1 cellular context compared by ENCODE assay signal in the genomic region with DNA sequence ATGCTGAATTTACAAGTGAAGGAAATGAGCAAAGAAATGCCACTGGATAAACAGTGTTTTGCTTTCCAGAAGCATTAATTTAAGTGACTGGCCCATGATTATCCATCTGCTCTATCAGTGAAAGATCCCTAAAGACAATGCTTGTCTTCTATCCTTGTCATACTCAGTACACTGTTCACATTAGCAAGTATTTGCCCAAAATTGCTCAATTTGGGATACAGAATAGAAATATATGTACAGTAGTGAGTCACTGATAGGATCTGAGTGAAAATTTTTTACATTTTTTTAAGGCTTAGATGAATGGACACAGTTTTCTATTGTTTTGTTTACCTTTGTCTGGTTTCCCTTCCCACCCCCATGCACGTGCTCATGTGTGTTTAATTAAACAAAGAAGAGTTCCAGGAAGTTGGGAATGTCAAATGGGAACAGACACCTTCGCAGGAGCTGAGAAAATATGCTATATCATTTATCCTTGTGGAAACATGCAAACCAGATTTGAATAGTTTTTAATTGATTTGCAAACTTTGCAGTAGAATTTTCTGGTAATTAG.
TF ChIP-seq lines count a peak whose summit lies in the region.

No MANE protein-coding gene starts in this region.

TF ChIP-seq in HepG2, 621 proteins besides CTCF, POLR2A, EP300 and RAD21 (continued from another document):
- TF ChIP-seq, protein P1, sequence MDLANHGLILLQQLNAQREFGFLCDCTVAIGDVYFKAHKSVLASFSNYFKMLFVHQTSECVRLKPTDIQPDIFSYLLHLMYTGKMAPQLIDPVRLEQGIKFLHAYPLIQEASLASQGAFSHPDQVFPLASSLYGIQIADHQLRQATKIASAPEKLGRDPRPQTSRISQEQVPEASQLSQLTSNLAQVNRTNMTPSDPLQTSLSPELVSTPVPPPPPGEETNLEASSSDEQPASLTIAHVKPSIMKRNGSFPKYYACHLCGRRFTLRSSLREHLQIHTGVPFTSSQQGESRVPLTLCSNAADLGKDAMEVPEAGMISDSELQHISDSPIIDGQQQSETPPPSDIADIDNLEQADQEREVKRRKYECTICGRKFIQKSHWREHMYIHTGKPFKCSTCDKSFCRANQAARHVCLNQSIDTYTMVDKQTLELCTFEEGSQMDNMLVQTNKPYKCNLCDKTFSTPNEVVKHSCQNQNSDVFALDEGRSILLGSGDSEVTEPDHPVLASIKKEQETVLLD (CRISPR knock-in tag; IDR thresholded peaks at IDR 0.05; ENCODE audit: low read depth): no peak
- peak; percentile 39; the same call in 1 of the 2 replicates for TF ChIP-seq CEBPB (IDR thresholded peaks at IDR 0.05; ENCODE audit: borderline replicate concordance, low read depth, low read length)
- TF ChIP-seq, protein P2, sequence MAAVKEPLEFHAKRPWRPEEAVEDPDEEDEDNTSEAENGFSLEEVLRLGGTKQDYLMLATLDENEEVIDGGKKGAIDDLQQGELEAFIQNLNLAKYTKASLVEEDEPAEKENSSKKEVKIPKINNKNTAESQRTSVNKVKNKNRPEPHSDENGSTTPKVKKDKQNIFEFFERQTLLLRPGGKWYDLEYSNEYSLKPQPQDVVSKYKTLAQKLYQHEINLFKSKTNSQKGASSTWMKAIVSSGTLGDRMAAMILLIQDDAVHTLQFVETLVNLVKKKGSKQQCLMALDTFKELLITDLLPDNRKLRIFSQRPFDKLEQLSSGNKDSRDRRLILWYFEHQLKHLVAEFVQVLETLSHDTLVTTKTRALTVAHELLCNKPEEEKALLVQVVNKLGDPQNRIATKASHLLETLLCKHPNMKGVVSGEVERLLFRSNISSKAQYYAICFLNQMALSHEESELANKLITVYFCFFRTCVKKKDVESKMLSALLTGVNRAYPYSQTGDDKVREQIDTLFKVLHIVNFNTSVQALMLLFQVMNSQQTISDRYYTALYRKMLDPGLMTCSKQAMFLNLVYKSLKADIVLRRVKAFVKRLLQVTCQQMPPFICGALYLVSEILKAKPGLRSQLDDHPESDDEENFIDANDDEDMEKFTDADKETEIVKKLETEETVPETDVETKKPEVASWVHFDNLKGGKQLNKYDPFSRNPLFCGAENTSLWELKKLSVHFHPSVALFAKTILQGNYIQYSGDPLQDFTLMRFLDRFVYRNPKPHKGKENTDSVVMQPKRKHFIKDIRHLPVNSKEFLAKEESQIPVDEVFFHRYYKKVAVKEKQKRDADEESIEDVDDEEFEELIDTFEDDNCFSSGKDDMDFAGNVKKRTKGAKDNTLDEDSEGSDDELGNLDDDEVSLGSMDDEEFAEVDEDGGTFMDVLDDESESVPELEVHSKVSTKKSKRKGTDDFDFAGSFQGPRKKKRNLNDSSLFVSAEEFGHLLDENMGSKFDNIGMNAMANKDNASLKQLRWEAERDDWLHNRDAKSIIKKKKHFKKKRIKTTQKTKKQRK (IDR thresholded peaks at IDR 0.05; ENCODE audit: low read length): no peak
- peak; percentile 28; the same call in 1 of the 2 replicates for TF ChIP-seq FOXA3 (CRISPR knock-in tag; IDR thresholded peaks at IDR 0.05)
- no peak for TF ChIP-seq HDAC1 (CRISPR knock-in tag; IDR thresholded peaks at IDR 0.05)
- TF ChIP-seq SIX1 (CRISPR knock-in tag; IDR thresholded peaks at IDR 0.05; ENCODE audit: borderline replicate concordance): no peak
- TF ChIP-seq, protein P3, sequence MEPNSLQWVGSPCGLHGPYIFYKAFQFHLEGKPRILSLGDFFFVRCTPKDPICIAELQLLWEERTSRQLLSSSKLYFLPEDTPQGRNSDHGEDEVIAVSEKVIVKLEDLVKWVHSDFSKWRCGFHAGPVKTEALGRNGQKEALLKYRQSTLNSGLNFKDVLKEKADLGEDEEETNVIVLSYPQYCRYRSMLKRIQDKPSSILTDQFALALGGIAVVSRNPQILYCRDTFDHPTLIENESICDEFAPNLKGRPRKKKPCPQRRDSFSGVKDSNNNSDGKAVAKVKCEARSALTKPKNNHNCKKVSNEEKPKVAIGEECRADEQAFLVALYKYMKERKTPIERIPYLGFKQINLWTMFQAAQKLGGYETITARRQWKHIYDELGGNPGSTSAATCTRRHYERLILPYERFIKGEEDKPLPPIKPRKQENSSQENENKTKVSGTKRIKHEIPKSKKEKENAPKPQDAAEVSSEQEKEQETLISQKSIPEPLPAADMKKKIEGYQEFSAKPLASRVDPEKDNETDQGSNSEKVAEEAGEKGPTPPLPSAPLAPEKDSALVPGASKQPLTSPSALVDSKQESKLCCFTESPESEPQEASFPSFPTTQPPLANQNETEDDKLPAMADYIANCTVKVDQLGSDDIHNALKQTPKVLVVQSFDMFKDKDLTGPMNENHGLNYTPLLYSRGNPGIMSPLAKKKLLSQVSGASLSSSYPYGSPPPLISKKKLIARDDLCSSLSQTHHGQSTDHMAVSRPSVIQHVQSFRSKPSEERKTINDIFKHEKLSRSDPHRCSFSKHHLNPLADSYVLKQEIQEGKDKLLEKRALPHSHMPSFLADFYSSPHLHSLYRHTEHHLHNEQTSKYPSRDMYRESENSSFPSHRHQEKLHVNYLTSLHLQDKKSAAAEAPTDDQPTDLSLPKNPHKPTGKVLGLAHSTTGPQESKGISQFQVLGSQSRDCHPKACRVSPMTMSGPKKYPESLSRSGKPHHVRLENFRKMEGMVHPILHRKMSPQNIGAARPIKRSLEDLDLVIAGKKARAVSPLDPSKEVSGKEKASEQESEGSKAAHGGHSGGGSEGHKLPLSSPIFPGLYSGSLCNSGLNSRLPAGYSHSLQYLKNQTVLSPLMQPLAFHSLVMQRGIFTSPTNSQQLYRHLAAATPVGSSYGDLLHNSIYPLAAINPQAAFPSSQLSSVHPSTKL (CRISPR knock-in tag; IDR thresholded peaks at IDR 0.05): peak; percentile 33; the same call in 1 of the 2 replicates
- no peak for TF ChIP-seq ZNF788 (CRISPR knock-in tag; IDR thresholded peaks at IDR 0.05; ENCODE audit: borderline replicate concordance)
- TF ChIP-seq ZNF883 (CRISPR knock-in tag; IDR thresholded peaks at IDR 0.05; ENCODE audit: not compliant biosample characterization): no peak
- TF ChIP-seq, protein P4, sequence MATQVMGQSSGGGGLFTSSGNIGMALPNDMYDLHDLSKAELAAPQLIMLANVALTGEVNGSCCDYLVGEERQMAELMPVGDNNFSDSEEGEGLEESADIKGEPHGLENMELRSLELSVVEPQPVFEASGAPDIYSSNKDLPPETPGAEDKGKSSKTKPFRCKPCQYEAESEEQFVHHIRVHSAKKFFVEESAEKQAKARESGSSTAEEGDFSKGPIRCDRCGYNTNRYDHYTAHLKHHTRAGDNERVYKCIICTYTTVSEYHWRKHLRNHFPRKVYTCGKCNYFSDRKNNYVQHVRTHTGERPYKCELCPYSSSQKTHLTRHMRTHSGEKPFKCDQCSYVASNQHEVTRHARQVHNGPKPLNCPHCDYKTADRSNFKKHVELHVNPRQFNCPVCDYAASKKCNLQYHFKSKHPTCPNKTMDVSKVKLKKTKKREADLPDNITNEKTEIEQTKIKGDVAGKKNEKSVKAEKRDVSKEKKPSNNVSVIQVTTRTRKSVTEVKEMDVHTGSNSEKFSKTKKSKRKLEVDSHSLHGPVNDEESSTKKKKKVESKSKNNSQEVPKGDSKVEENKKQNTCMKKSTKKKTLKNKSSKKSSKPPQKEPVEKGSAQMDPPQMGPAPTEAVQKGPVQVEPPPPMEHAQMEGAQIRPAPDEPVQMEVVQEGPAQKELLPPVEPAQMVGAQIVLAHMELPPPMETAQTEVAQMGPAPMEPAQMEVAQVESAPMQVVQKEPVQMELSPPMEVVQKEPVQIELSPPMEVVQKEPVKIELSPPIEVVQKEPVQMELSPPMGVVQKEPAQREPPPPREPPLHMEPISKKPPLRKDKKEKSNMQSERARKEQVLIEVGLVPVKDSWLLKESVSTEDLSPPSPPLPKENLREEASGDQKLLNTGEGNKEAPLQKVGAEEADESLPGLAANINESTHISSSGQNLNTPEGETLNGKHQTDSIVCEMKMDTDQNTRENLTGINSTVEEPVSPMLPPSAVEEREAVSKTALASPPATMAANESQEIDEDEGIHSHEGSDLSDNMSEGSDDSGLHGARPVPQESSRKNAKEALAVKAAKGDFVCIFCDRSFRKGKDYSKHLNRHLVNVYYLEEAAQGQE (IDR thresholded peaks at IDR 0.05; ENCODE audit: borderline replicate concordance in 1 of 2, low read depth in 1 of 2, low read length in 2 of 2): no peak
- TF ChIP-seq SMAD1 (CRISPR knock-in tag; IDR thresholded peaks at IDR 0.05; ENCODE audit: borderline replicate concordance, low read depth): no peak
- TF ChIP-seq NPAS2 (CRISPR knock-in tag; IDR thresholded peaks at IDR 0.05; ENCODE audit: borderline replicate concordance): no peak
- TF ChIP-seq, protein P5, sequence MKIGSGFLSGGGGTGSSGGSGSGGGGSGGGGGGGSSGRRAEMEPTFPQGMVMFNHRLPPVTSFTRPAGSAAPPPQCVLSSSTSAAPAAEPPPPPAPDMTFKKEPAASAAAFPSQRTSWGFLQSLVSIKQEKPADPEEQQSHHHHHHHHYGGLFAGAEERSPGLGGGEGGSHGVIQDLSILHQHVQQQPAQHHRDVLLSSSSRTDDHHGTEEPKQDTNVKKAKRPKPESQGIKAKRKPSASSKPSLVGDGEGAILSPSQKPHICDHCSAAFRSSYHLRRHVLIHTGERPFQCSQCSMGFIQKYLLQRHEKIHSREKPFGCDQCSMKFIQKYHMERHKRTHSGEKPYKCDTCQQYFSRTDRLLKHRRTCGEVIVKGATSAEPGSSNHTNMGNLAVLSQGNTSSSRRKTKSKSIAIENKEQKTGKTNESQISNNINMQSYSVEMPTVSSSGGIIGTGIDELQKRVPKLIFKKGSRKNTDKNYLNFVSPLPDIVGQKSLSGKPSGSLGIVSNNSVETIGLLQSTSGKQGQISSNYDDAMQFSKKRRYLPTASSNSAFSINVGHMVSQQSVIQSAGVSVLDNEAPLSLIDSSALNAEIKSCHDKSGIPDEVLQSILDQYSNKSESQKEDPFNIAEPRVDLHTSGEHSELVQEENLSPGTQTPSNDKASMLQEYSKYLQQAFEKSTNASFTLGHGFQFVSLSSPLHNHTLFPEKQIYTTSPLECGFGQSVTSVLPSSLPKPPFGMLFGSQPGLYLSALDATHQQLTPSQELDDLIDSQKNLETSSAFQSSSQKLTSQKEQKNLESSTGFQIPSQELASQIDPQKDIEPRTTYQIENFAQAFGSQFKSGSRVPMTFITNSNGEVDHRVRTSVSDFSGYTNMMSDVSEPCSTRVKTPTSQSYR (CRISPR knock-in tag; IDR thresholded peaks at IDR 0.05; ENCODE audit: borderline replicate concordance): peak; percentile 48; the same call in 1 of the 2 replicates
- no peak for TF ChIP-seq FOXA1 (IDR thresholded peaks at IDR 0.05)
- peak; percentile 30; the same call in 1 of the 2 replicates for TF ChIP-seq FOXA1 (CRISPR knock-in tag; IDR thresholded peaks at IDR 0.05)
- TF ChIP-seq SUZ12 (IDR thresholded peaks at IDR 0.05; ENCODE audit: low read depth, low read length): no peak
- no peak for TF ChIP-seq ZNF879 (CRISPR knock-in tag; IDR thresholded peaks at IDR 0.05)
- TF ChIP-seq ZFY (CRISPR knock-in tag; IDR thresholded peaks at IDR 0.05): no peak
- TF ChIP-seq ZNF652 (CRISPR knock-in tag; IDR thresholded peaks at IDR 0.05; ENCODE audit: borderline replicate concordance, low read depth): no peak
- TF ChIP-seq, protein P6, sequence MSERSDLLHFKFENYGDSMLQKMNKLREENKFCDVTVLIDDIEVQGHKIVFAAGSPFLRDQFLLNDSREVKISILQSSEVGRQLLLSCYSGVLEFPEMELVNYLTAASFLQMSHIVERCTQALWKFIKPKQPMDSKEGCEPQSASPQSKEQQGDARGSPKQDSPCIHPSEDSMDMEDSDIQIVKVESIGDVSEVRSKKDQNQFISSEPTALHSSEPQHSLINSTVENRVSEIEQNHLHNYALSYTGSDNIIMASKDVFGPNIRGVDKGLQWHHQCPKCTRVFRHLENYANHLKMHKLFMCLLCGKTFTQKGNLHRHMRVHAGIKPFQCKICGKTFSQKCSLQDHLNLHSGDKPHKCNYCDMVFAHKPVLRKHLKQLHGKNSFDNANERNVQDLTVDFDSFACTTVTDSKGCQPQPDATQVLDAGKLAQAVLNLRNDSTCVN (CRISPR knock-in tag; IDR thresholded peaks at IDR 0.05; ENCODE audit: borderline replicate concordance): no peak
- TF ChIP-seq ASH2L (IDR thresholded peaks at IDR 0.05; ENCODE audit: insufficient read length, low read depth, low read length): no peak
- no peak for TF ChIP-seq ZNF644 (CRISPR knock-in tag; IDR thresholded peaks at IDR 0.05; ENCODE audit: low read depth)
- TF ChIP-seq ESRRA (CRISPR knock-in tag; IDR thresholded peaks at IDR 0.05; ENCODE audit: low read depth): no peak
- no peak for TF ChIP-seq ZNF781 (CRISPR knock-in tag; IDR thresholded peaks at IDR 0.05; ENCODE audit: borderline replicate concordance, not compliant biosample characterization)
- TF ChIP-seq SOX5 (CRISPR knock-in tag; IDR thresholded peaks at IDR 0.05; ENCODE audit: borderline replicate concordance): peak; percentile 82; the same call in 1 of the 2 replicates
- TF ChIP-seq ZNF777 (CRISPR knock-in tag; IDR thresholded peaks at IDR 0.05): no peak
- TF ChIP-seq FOSL2 (CRISPR knock-in tag; IDR thresholded peaks at IDR 0.05): peak; percentile 46; the same call in 1 of the 2 replicates
- TF ChIP-seq BHLHE40 (IDR thresholded peaks at IDR 0.05; ENCODE audit: low read length): peak; percentile 95
- no peak for TF ChIP-seq GPN1 (CRISPR knock-in tag; IDR thresholded peaks at IDR 0.05; ENCODE audit: borderline replicate concordance)
- TF ChIP-seq, protein P7, sequence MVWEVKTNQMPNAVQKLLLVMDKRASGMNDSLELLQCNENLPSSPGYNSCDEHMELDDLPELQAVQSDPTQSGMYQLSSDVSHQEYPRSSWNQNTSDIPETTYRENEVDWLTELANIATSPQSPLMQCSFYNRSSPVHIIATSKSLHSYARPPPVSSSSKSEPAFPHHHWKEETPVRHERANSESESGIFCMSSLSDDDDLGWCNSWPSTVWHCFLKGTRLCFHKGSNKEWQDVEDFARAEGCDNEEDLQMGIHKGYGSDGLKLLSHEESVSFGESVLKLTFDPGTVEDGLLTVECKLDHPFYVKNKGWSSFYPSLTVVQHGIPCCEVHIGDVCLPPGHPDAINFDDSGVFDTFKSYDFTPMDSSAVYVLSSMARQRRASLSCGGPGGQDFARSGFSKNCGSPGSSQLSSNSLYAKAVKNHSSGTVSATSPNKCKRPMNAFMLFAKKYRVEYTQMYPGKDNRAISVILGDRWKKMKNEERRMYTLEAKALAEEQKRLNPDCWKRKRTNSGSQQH (CRISPR knock-in tag; IDR thresholded peaks at IDR 0.05; ENCODE audit: low read depth): no peak
- TF ChIP-seq ZIK1 (CRISPR knock-in tag; IDR thresholded peaks at IDR 0.05; ENCODE audit: borderline replicate concordance, low read depth): no peak
- no peak for TF ChIP-seq ZNF207 (IDR thresholded peaks at IDR 0.05; ENCODE audit: borderline replicate concordance)
- no peak for TF ChIP-seq ZNF33B (CRISPR knock-in tag; IDR thresholded peaks at IDR 0.05)
- TF ChIP-seq ZFP41 (CRISPR knock-in tag; IDR thresholded peaks at IDR 0.05; ENCODE audit: borderline replicate concordance): no peak
